In genomic region chr7:103714377-103714927, GRCh38 we compare ENCODE assay signal across 26 cellular contexts.
"Had no signal": no experiment of that assay in that cellular context is flagged by ENCODE, and none has a peak within 500 bp of the region (broad histone marks: within the 10 kb centered on the region; RNA-seq: fewer than 3 reads in every experiment).

No MANE protein-coding gene starts in this region.

- H3K36me3 Mint-ChIP-seq: activated naive CD4-positive, alpha-beta T cell treated with anti-CD3 and anti-CD28 coated beads, Interleukin-2, amount 50 U/mL, for 72 hours; natural killer cell treated with Interleukin-12 subunit alpha and Interleukin-12 subunit beta and Interleukin-15 and Interleukin-18, amount 100 ng/mL, for 72 hours; stimulated activated effector memory CD8-positive, alpha-beta T cell treated with anti-CD3 and anti-CD28 coated beads, Interleukin-12 subunit alpha, Interleukin-12 subunit beta, amount 100 ng/mL, for 72 hours had no signal

- H3K27me3 ChIP-seq: esophagus squamous epithelium, gastrocnemius medialis, neutrophil, ovary, tibial nerve had no signal

- H3K4me3 Mint-ChIP-seq: activated CD8-positive, alpha-beta T cell treated with anti-CD3 and anti-CD28 coated beads, Interleukin-2, amount 10 ng/mL, durations not matched to agents 7 days and 5 days; activated T-helper 1 cell treated with anti-CD3 and anti-CD28 coated beads, Interleukin-12 subunit alpha, Interleukin-12 subunit beta, Interleukin-2, Interleukin-4 antibody, amounts not matched to agents 30 ng/mL and 10 ng/mL and 1 ng/mL, durations not matched to agents 14 hours and 24 hours and 36 hours; endodermal cell; natural killer cell treated with Interleukin-12 subunit alpha and Interleukin-12 subunit beta and Interleukin-15 and Interleukin-18, amount 100 ng/mL, for 72 hours; stimulated activated effector memory CD8-positive, alpha-beta T cell treated with anti-CD3 and anti-CD28 coated beads, Interleukin-12 subunit alpha, Interleukin-12 subunit beta, amount 100 ng/mL, for 72 hours; stimulated activated naive CD8-positive, alpha-beta T cell treated with anti-CD3 and anti-CD28 coated beads, Interleukin-15, amount 100 ng/mL, for 72 hours had no signal

- H3K27me3 Mint-ChIP-seq: natural killer cell treated with Interleukin-12 subunit alpha and Interleukin-12 subunit beta and Interleukin-15 and Interleukin-18, amount 100 ng/mL, for 72 hours had no signal

- H3K4me3 ChIP-seq: esophagus squamous epithelium, gastrocnemius medialis, ovary, prostate gland, tibial nerve had no signal

- ATAC-seq: activated CD8-positive, alpha-beta T cell treated with anti-CD3 and anti-CD28 coated beads, Interleukin-2, amount 10 ng/mL, durations not matched to agents 7 days and 5 days; activated naive CD4-positive, alpha-beta T cell treated with anti-CD3 and anti-CD28 coated beads, Interleukin-2, amount 50 U/mL, for 72 hours; gastrocnemius medialis; left ventricle myocardium superior; natural killer cell treated with Interleukin-12 subunit alpha and Interleukin-12 subunit beta and Interleukin-15 and Interleukin-18, amount 100 ng/mL, for 72 hours; right cardiac atrium; stimulated activated effector memory CD8-positive, alpha-beta T cell treated with anti-CD3 and anti-CD28 coated beads, Interleukin-12 subunit alpha, Interleukin-12 subunit beta, amount 100 ng/mL, for 72 hours; stimulated activated naive CD8-positive, alpha-beta T cell treated with anti-CD3 and anti-CD28 coated beads, Interleukin-15, amount 100 ng/mL, for 72 hours had no signal

- H3K9me3 Mint-ChIP-seq: activated naive CD4-positive, alpha-beta T cell treated with anti-CD3 and anti-CD28 coated beads, Interleukin-2, amount 50 U/mL, for 72 hours; activated T-helper 1 cell treated with anti-CD3 and anti-CD28 coated beads, Interleukin-12 subunit alpha, Interleukin-12 subunit beta, Interleukin-2, Interleukin-4 antibody, amounts not matched to agents 30 ng/mL and 10 ng/mL and 1 ng/mL, durations not matched to agents 14 hours and 24 hours and 36 hours; endodermal cell; natural killer cell treated with Interleukin-12 subunit alpha and Interleukin-12 subunit beta and Interleukin-15 and Interleukin-18, amount 100 ng/mL, for 72 hours; stimulated activated effector memory CD8-positive, alpha-beta T cell treated with anti-CD3 and anti-CD28 coated beads, Interleukin-12 subunit alpha, Interleukin-12 subunit beta, amount 100 ng/mL, for 72 hours; stimulated activated naive CD8-positive, alpha-beta T cell treated with anti-CD3 and anti-CD28 coated beads, Interleukin-15, amount 100 ng/mL, for 72 hours had no signal

- H3K9me3 ChIP-seq: esophagus squamous epithelium, gastrocnemius medialis, neutrophil, ovary, prostate gland, tibial nerve had no signal

- H3K36me3 ChIP-seq: esophagus squamous epithelium, gastrocnemius medialis, neutrophil, ovary, prostate gland, tibial nerve had no signal

- H3K27ac ChIP-seq: esophagus squamous epithelium, gastrocnemius medialis, neutrophil, ovary, prostate gland, tibial nerve had no signal

- H3K4me1 Mint-ChIP-seq: endodermal cell; stimulated activated effector memory CD8-positive, alpha-beta T cell treated with anti-CD3 and anti-CD28 coated beads, Interleukin-12 subunit alpha, Interleukin-12 subunit beta, amount 100 ng/mL, for 72 hours; stimulated activated naive CD8-positive, alpha-beta T cell treated with anti-CD3 and anti-CD28 coated beads, Interleukin-15, amount 100 ng/mL, for 72 hours had no signal

- DNase-seq: activated CD4-positive, alpha-beta T cell treated with anti-CD3 and anti-CD28 coated beads for 1 hour; activated CD4-positive, alpha-beta T cell treated with anti-CD3 and anti-CD28 coated beads, Interleukin-2, amount 50 U/mL, for 1 hour; activated CD8-positive, alpha-beta T cell treated with anti-CD3 and anti-CD28 coated beads, Interleukin-2, amount 10 ng/mL, durations not matched to agents 7 days and 5 days; activated gamma-delta T cell treated with Interleukin-2 at 50 U/mL for 16 hours; aorta; central memory CD4-positive, alpha-beta T cell; cortex of kidney; endodermal cell; esophagus squamous epithelium; gastrocnemius medialis; head of caudate nucleus; hypothalamus; left ventricle myocardium superior; mammary epithelial cell; midbrain; ovary; right cardiac atrium; stimulated activated CD4-positive, alpha-beta T cell treated with anti-CD3 and anti-CD28 coated beads, Interleukin-1b, Interleukin-23, amount 100 ng/mL, for 48 hours; stimulated activated naive CD8-positive, alpha-beta T cell treated with anti-CD3 and anti-CD28 coated beads, Interleukin-15, amount 100 ng/mL, for 72 hours had no signal

- H3K27ac Mint-ChIP-seq: activated CD8-positive, alpha-beta T cell treated with anti-CD3 and anti-CD28 coated beads, Interleukin-2, amount 10 ng/mL, durations not matched to agents 7 days and 5 days; activated naive CD4-positive, alpha-beta T cell treated with anti-CD3 and anti-CD28 coated beads, Interleukin-2, amount 50 U/mL, for 72 hours; activated T-helper 1 cell treated with anti-CD3 and anti-CD28 coated beads, Interleukin-12 subunit alpha, Interleukin-12 subunit beta, Interleukin-2, Interleukin-4 antibody, amounts not matched to agents 30 ng/mL and 10 ng/mL and 1 ng/mL, durations not matched to agents 14 hours and 24 hours and 36 hours; endodermal cell; natural killer cell treated with Interleukin-12 subunit alpha and Interleukin-12 subunit beta and Interleukin-15 and Interleukin-18, amount 100 ng/mL, for 72 hours; stimulated activated effector memory CD8-positive, alpha-beta T cell treated with anti-CD3 and anti-CD28 coated beads, Interleukin-12 subunit alpha, Interleukin-12 subunit beta, amount 100 ng/mL, for 72 hours; stimulated activated naive CD8-positive, alpha-beta T cell treated with anti-CD3 and anti-CD28 coated beads, Interleukin-15, amount 100 ng/mL, for 72 hours had no signal

- H3K4me1 ChIP-seq: esophagus squamous epithelium, gastrocnemius medialis, prostate gland, tibial nerve had no signal
